Comparison of ENCODE assay signal across 1 cellular context in the genomic region with DNA sequence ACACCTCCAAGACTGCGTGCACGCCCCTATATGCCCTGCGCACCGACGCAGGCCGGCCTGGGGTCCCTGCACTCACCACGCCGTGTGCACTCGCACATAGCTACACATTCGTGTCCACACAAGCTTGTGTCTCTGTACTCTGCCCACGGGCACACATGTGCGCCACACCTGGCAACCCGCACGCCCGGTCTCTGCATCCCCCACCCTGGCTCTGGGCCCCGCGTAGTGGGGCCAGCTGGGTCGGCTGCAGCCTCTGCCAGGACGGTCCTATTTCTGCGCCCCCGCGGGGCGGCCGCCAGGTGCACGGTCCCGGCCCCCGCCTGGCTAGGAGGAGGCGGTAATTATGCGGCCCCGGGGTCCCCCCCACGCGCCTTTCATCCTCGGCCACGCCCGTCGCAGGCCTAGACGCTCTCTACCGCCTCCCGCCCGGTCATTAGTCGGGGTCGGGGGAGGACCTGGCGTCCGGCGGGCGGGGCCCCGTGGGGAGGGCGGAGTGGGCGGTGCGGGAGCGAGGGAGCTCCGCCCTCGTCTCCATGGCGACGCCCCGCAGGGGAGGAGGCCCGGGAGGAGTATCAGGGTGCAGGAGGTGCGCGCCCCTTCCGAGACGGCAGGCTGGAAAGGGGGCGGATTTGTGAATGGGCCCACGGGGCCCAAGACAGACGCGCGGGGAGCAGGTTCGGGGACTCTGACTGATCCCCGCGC.
TF ChIP-seq lines count a peak whose summit lies in the region.

No MANE protein-coding gene starts in this region.

TF ChIP-seq in endothelial cell of umbilical vein, 7 proteins besides CTCF, POLR2A, EP300 and RAD21:
- TF ChIP-seq EZH2 (IDR thresholded peaks at IDR 0.05; ENCODE audit: borderline replicate concordance, low read depth, low read length, severe bottlenecking) (no peak), JUN (IDR thresholded peaks at IDR 0.05; ENCODE audit: borderline replicate concordance, insufficient read depth, insufficient read length, low read depth) (no peak)
- TF ChIP-seq, protein P1, sequence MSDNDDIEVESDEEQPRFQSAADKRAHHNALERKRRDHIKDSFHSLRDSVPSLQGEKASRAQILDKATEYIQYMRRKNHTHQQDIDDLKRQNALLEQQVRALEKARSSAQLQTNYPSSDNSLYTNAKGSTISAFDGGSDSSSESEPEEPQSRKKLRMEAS (IDR thresholded peaks at IDR 0.05; ENCODE audit: insufficient read depth, insufficient read length): no peak
